22 cellular contexts compared by ENCODE assay signal in genomic region chr6:136362421-136363090, GRCh38.
"Had no signal": no experiment of that assay in that cellular context is flagged by ENCODE, and none has a peak within 500 bp of the region (broad histone marks: within the 10 kb centered on the region; RNA-seq: fewer than 3 reads in every experiment).

No MANE protein-coding gene starts in this region.

- DNase-seq: activated CD4-positive, alpha-beta T cell treated with anti-CD3 and anti-CD28 coated beads for 4 hours; activated CD8-positive, alpha-beta memory T cell treated with anti-CD3 and anti-CD28 coated beads, Interleukin-2, amount 50 U/mL, for 4 hours; activated CD8-positive, alpha-beta T cell treated with anti-CD3 and anti-CD28 coated beads for 36 hours; activated gamma-delta T cell treated with Interleukin-2 at 50 U/mL for 16 hours; activated naive CD4-positive, alpha-beta T cell treated with anti-CD3 and anti-CD28 coated beads, Interleukin-2, amount 50 U/mL, for 16 hours; activated naive CD8-positive, alpha-beta T cell treated with anti-CD3 and anti-CD28 coated beads, Interleukin-2, amount 10 ng/mL, durations not matched to agents 7 days and 5 days; activated T-cell treated with anti-CD3 and anti-CD28 coated beads, Interleukin-2, amount 50 U/mL, for 72 hours; adrenal gland; body of pancreas; NCI-H1092; NCI-H1417; NCI-H1694; NCI-H2029; NCI-H510A treated with DMSO at 0.1 percent for 48 hours; NCI-H69; SHP77; SW 1271 had no signal

- H3K9ac ChIP-seq: KMS-11 had no signal

- H3K4me3 ChIP-seq: adrenal gland, ascending aorta, body of pancreas, SJSA1 had no signal

- H3K27me3 ChIP-seq: adrenal gland, ascending aorta, body of pancreas had no signal

- H3K4me2 ChIP-seq: KMS-11 had no signal

- H3K27ac ChIP-seq: adrenal gland, ascending aorta, body of pancreas, KMS-11, SJSA1 had no signal

- H3K9me3 ChIP-seq: adrenal gland, ascending aorta, body of pancreas, SJSA1 had no signal

- ATAC-seq: activated CD4-positive, CD25-positive, alpha-beta regulatory T cell treated with anti-CD3 and anti-CD28 coated beads, Interleukin-2, amount 50 U/mL, for 24 hours; activated CD8-positive, alpha-beta T cell treated with anti-CD3 and anti-CD28 coated beads for 36 hours; activated T-cell treated with anti-CD3 and anti-CD28 coated beads, Interleukin-2, amount 50 U/mL, for 72 hours; body of pancreas; SK-N-SH treated with all-trans-retinoic acid at 6 μM for 48 hours had no signal

- H3K36me3 ChIP-seq: SJSA1 had no signal

- H3K4me1 ChIP-seq: adrenal gland, body of pancreas, SJSA1 had no signal
